16 cellular contexts compared by ENCODE assay signal in genomic region chr5:3709058-3709723, GRCh38.
A peak's percentile ranks its signal among the peaks of the same experiment; 100 is the strongest.
DNase-seq lines count a peak whose midpoint lies in the region; ATAC-seq and TF ChIP-seq lines count a peak whose summit lies in the region.
"Had no signal": no experiment of that assay in that cellular context is flagged by ENCODE, and none has a peak within 500 bp of the region (broad histone marks: within the 10 kb centered on the region; RNA-seq: fewer than 3 reads in every experiment).

No MANE protein-coding gene starts in this region.

- H3K36me3 ChIP-seq in GM23338 (ENCODE audit: insufficient read depth) (no peaks in the 10 kb centered on the region), esophagus muscularis mucosa (no peaks in the 10 kb centered on the region), neural progenitor cell (no peaks in the 10 kb centered on the region)

- H3K4me3 Mint-ChIP-seq in GM23338: peak overlapping the region; percentile 51
- peak overlapping the region; percentile 31 for H3K4me3 Mint-ChIP-seq in neural progenitor cell

- TF ChIP-seq EP300 in esophagus muscularis mucosa (IDR thresholded peaks at IDR 0.05): no peak

- 59% methylated on average over 11 of the region's 11 CpGs for WGBS in esophagus muscularis mucosa

- H3K9me3 Mint-ChIP-seq in GM23338: no peaks in the 10 kb centered on the region; the same call in 2 of the 3 replicates
- H3K9me3 Mint-ChIP-seq in neural progenitor cell: peaks cover 2% of the 10 kb centered on the region

- no peaks in the 10 kb centered on the region for H3K79me2 ChIP-seq in GM23338 (replicated peaks; ENCODE audit: insufficient read depth)
- H3K79me2 ChIP-seq in neural progenitor cell (ENCODE audit: low read depth): no peaks in the 10 kb centered on the region

- H3K27ac ChIP-seq in GM23338 (ENCODE audit: low read depth): peak overlapping the region; percentile 65
- H3K27ac ChIP-seq in esophagus muscularis mucosa (replicated peaks in 1 of 4): no peak overlapping the region
- H3K27ac ChIP-seq in neural progenitor cell: no peak overlapping the region
- H3K27ac ChIP-seq: A549, C4-2B, PC-9 had no signal

- no peak for TF ChIP-seq POLR2A in esophagus muscularis mucosa (IDR thresholded peaks at IDR 0.05; ENCODE audit: low read depth)

- H3F3A ChIP-seq in GM23338 (replicated peaks; ENCODE audit: low read depth) (peaks cover 4% of the 10 kb centered on the region; the same call in 1 of the 2 replicates), neural progenitor cell (ENCODE audit: low read depth) (peaks cover 11% of the 10 kb centered on the region)

- intact Hi-C loops in esophagus muscularis mucosa (cut with DNase I): no loop called here

- DNase-seq in GM23338 (ENCODE audit: low spot score): peak; percentile 47
- DNase-seq in NCI-H526 treated with DMSO at 0.1 percent for 48 hours (lab: John Stamatoyannopoulos, UW): peak; percentile 68
- DNase-seq in esophagus muscularis mucosa (ENCODE audit: extremely low spot score): peak; percentile 79
- peak; percentile 53 for DNase-seq in neural progenitor cell (ENCODE audit: low spot score)
- DNase-seq in activated T-cell treated with anti-CD3 and anti-CD28 coated beads, Interleukin-2, amount 50 U/mL, for 1 hour: no peak
- DNase-seq in cerebellar cortex (ENCODE audit: low spot score): no peak
- no peak for DNase-seq in GM10266 (ENCODE audit: extremely low spot score)
- no peak for DNase-seq in central memory CD4-positive, alpha-beta T cell
- DNase-seq: H7, NCI-H1092 treated with DMSO at 0.1 percent for 48 hours, NCI-H1694 treated with DMSO at 0.1 percent for 48 hours, NCI-H774, PC-9 had no signal

- H3K27me3 Mint-ChIP-seq in GM23338 (ENCODE audit: insufficient read depth, low read depth, poor library complexity) (peaks cover 6% of the 10 kb centered on the region), neural progenitor cell (ENCODE audit: insufficient read depth, low read depth) (no peaks in the 10 kb centered on the region)

- H3K9me3 ChIP-seq in esophagus muscularis mucosa (no peaks in the 10 kb centered on the region), neural progenitor cell (ENCODE audit: low read depth) (no peaks in the 10 kb centered on the region)
- H3K9me3 ChIP-seq: A549 had no signal

- H3K27ac Mint-ChIP-seq in GM23338: peak overlapping the region; percentile 97
- no peak overlapping the region for H3K27ac Mint-ChIP-seq in neural progenitor cell

- peak overlapping the region; percentile 48 for H2AFZ ChIP-seq in GM23338
- peak overlapping the region; percentile 74 for H2AFZ ChIP-seq in neural progenitor cell (replicated peaks)
- H2AFZ ChIP-seq: PC-9 had no signal

- H3K9ac ChIP-seq in neural progenitor cell: no peak overlapping the region

- TF ChIP-seq CTCF in GM23338 (conservative IDR thresholded peaks at IDR 0.05; ENCODE audit: low read depth in 2 of 2): no peak
- no peak for TF ChIP-seq CTCF in esophagus muscularis mucosa (IDR thresholded peaks at IDR 0.05)
- no peak for TF ChIP-seq CTCF in neural progenitor cell (IDR thresholded peaks at IDR 0.05)
- TF ChIP-seq CTCF in GM10266 (IDR thresholded peaks at IDR 0.05; ENCODE audit: control insufficient read depth, insufficient read depth, low read depth, missing control alignments): no peak

- peaks cover 17% of the 10 kb centered on the region for H3K4me1 Mint-ChIP-seq in GM23338
- H3K4me1 Mint-ChIP-seq in neural progenitor cell: peaks cover 13% of the 10 kb centered on the region

- H3K36me3 Mint-ChIP-seq in GM23338 (ENCODE audit: low read depth) (no peaks in the 10 kb centered on the region), neural progenitor cell (no peaks in the 10 kb centered on the region)

- ATAC-seq in GM23338: peak; percentile 83
- ATAC-seq: A549, HepG2 had no signal

- H3K4me1 ChIP-seq in GM23338 (ENCODE audit: insufficient read depth) (peaks cover 20% of the 10 kb centered on the region), esophagus muscularis mucosa (no peaks in the 10 kb centered on the region), neural progenitor cell (peaks cover 16% of the 10 kb centered on the region)
- H3K4me1 ChIP-seq: A549 had no signal

- H4K20me1 ChIP-seq in GM23338 (replicated peaks; ENCODE audit: insufficient read depth) (no peaks in the 10 kb centered on the region), neural progenitor cell (ENCODE audit: low read depth) (no peaks in the 10 kb centered on the region)

- H3K4me3 ChIP-seq in GM23338: peak overlapping the region; percentile 16
- no peak overlapping the region for H3K4me3 ChIP-seq in esophagus muscularis mucosa
- H3K4me3 ChIP-seq in neural progenitor cell: peak overlapping the region; percentile 24
- H3K4me3 ChIP-seq: A549, PC-9 had no signal

- peaks cover 28% of the 10 kb centered on the region for H3K9me2 ChIP-seq in GM23338 (ENCODE audit: insufficient read depth)

- H3K27me3 ChIP-seq in GM23338 (ENCODE audit: insufficient read depth) (no peaks in the 10 kb centered on the region), esophagus muscularis mucosa (peaks cover 0 to 5% (median 0%) of the 10 kb centered on the region in 4 donors), neural progenitor cell (no peaks in the 10 kb centered on the region)

- peak overlapping the region; percentile 63 for H3K4me2 ChIP-seq in GM23338
- H3K4me2 ChIP-seq in neural progenitor cell: peak overlapping the region; percentile 68
- H3K4me2 ChIP-seq: A549, PC-9 had no signal

TF ChIP-seq in GM23338, 12 proteins besides CTCF, POLR2A, EP300 and RAD21 (continues in another document):
- TF ChIP-seq EZH2phosphoT487 (IDR thresholded peaks at IDR 0.05; ENCODE audit: unreplicated experiment): no peak
- no peak for TF ChIP-seq ZNF331 (CRISPR knock-in tag; IDR thresholded peaks at IDR 0.05; ENCODE audit: low read depth)
- no peak for TF ChIP-seq POLR2AphosphoS5 (IDR thresholded peaks at IDR 0.05; ENCODE audit: low read depth)
- TF ChIP-seq ZNF114 (CRISPR knock-in tag; IDR thresholded peaks at IDR 0.05): no peak
- TF ChIP-seq EZH2 (IDR thresholded peaks at IDR 0.05; ENCODE audit: low read depth, unreplicated experiment): no peak
- TF ChIP-seq, protein P1, sequence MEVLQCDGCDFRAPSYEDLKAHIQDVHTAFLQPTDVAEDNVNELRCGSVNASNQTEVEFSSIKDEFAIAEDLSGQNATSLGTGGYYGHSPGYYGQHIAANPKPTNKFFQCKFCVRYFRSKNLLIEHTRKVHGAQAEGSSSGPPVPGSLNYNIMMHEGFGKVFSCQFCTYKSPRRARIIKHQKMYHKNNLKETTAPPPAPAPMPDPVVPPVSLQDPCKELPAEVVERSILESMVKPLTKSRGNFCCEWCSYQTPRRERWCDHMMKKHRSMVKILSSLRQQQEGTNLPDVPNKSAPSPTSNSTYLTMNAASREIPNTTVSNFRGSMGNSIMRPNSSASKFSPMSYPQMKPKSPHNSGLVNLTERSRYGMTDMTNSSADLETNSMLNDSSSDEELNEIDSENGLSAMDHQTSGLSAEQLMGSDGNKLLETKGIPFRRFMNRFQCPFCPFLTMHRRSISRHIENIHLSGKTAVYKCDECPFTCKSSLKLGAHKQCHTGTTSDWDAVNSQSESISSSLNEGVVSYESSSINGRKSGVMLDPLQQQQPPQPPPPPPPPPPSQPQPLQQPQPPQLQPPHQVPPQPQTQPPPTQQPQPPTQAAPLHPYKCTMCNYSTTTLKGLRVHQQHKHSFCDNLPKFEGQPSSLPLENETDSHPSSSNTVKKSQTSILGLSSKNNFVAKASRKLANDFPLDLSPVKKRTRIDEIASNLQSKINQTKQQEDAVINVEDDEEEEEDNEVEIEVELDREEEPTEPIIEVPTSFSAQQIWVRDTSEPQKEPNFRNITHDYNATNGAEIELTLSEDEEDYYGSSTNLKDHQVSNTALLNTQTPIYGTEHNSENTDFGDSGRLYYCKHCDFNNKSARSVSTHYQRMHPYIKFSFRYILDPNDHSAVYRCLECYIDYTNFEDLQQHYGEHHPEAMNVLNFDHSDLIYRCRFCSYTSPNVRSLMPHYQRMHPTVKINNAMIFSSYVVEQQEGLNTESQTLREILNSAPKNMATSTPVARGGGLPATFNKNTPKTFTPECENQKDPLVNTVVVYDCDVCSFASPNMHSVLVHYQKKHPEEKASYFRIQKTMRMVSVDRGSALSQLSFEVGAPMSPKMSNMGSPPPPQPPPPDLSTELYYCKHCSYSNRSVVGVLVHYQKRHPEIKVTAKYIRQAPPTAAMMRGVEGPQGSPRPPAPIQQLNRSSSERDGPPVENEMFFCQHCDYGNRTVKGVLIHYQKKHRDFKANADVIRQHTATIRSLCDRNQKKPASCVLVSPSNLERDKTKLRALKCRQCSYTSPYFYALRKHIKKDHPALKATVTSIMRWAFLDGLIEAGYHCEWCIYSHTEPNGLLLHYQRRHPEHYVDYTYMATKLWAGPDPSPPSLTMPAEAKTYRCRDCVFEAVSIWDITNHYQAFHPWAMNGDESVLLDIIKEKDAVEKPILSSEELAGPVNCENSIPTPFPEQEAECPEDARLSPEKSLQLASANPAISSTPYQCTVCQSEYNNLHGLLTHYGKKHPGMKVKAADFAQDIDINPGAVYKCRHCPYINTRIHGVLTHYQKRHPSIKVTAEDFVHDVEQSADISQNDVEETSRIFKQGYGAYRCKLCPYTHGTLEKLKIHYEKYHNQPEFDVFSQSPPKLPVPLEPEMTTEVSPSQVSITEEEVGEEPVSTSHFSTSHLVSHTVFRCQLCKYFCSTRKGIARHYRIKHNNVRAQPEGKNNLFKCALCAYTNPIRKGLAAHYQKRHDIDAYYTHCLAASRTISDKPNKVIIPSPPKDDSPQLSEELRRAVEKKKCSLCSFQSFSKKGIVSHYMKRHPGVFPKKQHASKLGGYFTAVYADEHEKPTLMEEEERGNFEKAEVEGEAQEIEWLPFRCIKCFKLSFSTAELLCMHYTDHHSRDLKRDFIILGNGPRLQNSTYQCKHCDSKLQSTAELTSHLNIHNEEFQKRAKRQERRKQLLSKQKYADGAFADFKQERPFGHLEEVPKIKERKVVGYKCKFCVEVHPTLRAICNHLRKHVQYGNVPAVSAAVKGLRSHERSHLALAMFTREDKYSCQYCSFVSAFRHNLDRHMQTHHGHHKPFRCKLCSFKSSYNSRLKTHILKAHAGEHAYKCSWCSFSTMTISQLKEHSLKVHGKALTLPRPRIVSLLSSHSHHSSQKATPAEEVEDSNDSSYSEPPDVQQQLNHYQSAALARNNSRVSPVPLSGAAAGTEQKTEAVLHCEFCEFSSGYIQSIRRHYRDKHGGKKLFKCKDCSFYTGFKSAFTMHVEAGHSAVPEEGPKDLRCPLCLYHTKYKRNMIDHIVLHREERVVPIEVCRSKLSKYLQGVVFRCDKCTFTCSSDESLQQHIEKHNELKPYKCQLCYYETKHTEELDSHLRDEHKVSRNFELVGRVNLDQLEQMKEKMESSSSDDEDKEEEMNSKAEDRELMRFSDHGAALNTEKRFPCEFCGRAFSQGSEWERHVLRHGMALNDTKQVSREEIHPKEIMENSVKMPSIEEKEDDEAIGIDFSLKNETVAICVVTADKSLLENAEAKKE (CRISPR knock-in tag; IDR thresholded peaks at IDR 0.05): no peak

Comparison
In these comparisons a context has a peak if more than half of its experiments do, and no peak if none do; other contexts are left out.
1. DNase-seq: peak in GM23338 (single experiment), NCI-H526 treated with DMSO at 0.1 percent for 48 hours (single experiment), esophagus muscularis mucosa (single experiment) and neural progenitor cell (single experiment); none in activated T-cell treated with anti-CD3 and anti-CD28 coated beads, Interleukin-2, amount 50 U/mL, for 1 hour (single experiment), cerebellar cortex (single experiment), GM10266 (single experiment) and central memory CD4-positive, alpha-beta T cell (single experiment).
2. H3K4me3 ChIP-seq: peak in GM23338 (single experiment) and neural progenitor cell (single experiment); none in esophagus muscularis mucosa (0 of 4).